1 cellular context compared by ENCODE assay signal in genomic region chr10:5973069-5973468, GRCh38.
A peak's percentile ranks its signal among the peaks of the same experiment; 100 is the strongest.
TF ChIP-seq lines count a peak whose summit lies in the region.

No MANE protein-coding gene starts in this region.

TF ChIP-seq in GM12878, 131 proteins besides CTCF, POLR2A, EP300 and RAD21 (continued from another document):
- no peak for TF ChIP-seq USF1 (IDR thresholded peaks at IDR 0.05; ENCODE audit: borderline replicate concordance, extremely low read length, insufficient read depth, low read depth, low read length)
- TF ChIP-seq YY1 (IDR thresholded peaks at IDR 0.05; ENCODE audit: low read depth, low read length), result 0 out of 2 replicates have a peak, but pooled peaks have one; percentile 14
- no peak for TF ChIP-seq HSF1 (IDR thresholded peaks at IDR 0.05; ENCODE audit: low read depth, low read length)
- peak; percentile 18; the same call in 1 of the 2 replicates for TF ChIP-seq RUNX3 (IDR thresholded peaks at IDR 0.05; ENCODE audit: low read length)
- TF ChIP-seq ASH2L (IDR thresholded peaks at IDR 0.05; ENCODE audit: borderline replicate concordance, low read depth), result no peak
- TF ChIP-seq IKZF2 (IDR thresholded peaks at IDR 0.05), result no peak
- TF ChIP-seq MTA2 (IDR thresholded peaks at IDR 0.05; ENCODE audit: low read depth), result no peak
